In the genomic region with DNA sequence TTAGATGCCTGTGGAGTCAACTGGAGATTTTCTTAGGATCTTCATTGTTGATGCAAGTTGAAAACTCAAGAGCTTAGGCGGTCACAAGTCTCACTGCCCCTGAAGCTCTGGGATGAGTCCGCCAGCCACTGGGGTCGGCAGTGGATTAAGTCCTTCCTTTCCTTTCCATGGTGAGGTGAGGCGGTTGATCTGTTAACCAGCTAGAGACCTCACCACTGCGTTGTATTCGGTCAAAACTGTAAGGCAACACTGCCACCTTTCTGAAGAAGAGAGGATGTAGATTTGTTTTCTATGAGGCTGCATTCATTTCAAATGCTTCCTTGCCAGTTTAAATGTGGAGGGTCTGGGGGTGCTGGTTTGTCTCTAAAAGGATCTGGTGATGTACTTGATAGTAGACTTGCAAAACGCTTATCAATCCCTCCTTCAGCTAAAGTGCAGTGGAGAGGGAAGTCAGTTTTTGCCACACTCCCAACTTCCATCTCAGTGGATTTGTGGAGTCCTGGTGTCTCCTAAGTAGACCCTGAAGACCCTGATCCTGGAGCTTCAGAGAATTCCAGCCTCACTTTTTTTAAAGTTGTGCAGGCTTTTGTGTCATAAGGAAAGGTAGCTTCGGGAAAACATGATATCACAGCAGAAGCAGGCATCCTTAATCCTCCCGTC, we compare ENCODE assay signal across 8 cellular contexts. TPM values are rescaled to one million over a fixed set of nuclear protein-coding genes. Genes with fewer than 3 reads are reported as not detected.
DNase-seq lines count a peak whose midpoint lies in the region; ATAC-seq and TF ChIP-seq lines count a peak whose summit lies in the region.

No MANE protein-coding gene starts in this region.

- peaks cover 11% of the 10 kb centered on the region for H3K4me1 Mint-ChIP-seq in activated B cell treated with CpG ODN at 0.5 μM for 24 hours
- H3K4me1 Mint-ChIP-seq in effector memory CD8-positive, alpha-beta T cell (ENCODE audit: low read depth in 2 of 2): no peaks in the 10 kb centered on the region

- ATAC-seq in activated B cell treated with CpG ODN at 0.5 μM for 24 hours (ENCODE audit: low read depth) (peak; percentile 57), HG02970 (IDR thresholded peaks at IDR 0.05; ENCODE audit: low FRiP score, unreplicated experiment) (no peak), HG03432 (IDR thresholded peaks at IDR 0.05; ENCODE audit: unreplicated experiment) (no peak)
- no peak for ATAC-seq in effector memory CD8-positive, alpha-beta T cell (replicated peaks)

- no peaks in the 10 kb centered on the region for H3K36me3 ChIP-seq in stomach smooth muscle (ENCODE audit: control insufficient read depth in 2 of 2, insufficient read depth in 2 of 2, low read length in 2 of 2)

- H3K9me3 Mint-ChIP-seq in activated B cell treated with CpG ODN at 0.5 μM for 24 hours: no peaks in the 10 kb centered on the region
- H3K9me3 Mint-ChIP-seq in effector memory CD8-positive, alpha-beta T cell: no peaks in the 10 kb centered on the region

- peaks cover 48% of the 10 kb centered on the region for H3K27me3 Mint-ChIP-seq in activated B cell treated with CpG ODN at 0.5 μM for 24 hours
- peaks cover 34 to 65% of the 10 kb centered on the region in 2 donors for H3K27me3 Mint-ChIP-seq in effector memory CD8-positive, alpha-beta T cell

- peak overlapping the region; percentile 91 for H3K27ac ChIP-seq in stomach smooth muscle (ENCODE audit: low read length)

- POLR2A ChIA-PET in AG04449 (lab: Yijun Ruan, JAX): interaction anchor here (1.1 kb wide), 1 partner anchor 204 kb away, joined by 3 read pairs; no protein-coding TSS in a partner anchor
- POLR2A ChIA-PET in activated B cell treated with CpG ODN at 0.5 μM for 24 hours (lab: Charles Lee): interaction anchor here (0.9 to 1.7 kb wide), 3 partner anchors 235 to 238 kb away, joined by 3 to 7 read pairs (median 4); no protein-coding TSS in a partner anchor

- no peaks in the 10 kb centered on the region for H3K36me3 Mint-ChIP-seq in activated B cell treated with CpG ODN at 0.5 μM for 24 hours (ENCODE audit: low read depth)
- H3K36me3 Mint-ChIP-seq in effector memory CD8-positive, alpha-beta T cell (ENCODE audit: insufficient read depth): no peaks in the 10 kb centered on the region

- peaks cover 25% of the 10 kb centered on the region for H3K4me1 ChIP-seq in stomach smooth muscle (ENCODE audit: control insufficient read depth, insufficient read depth, low read length)

- H3K27ac Mint-ChIP-seq in activated B cell treated with CpG ODN at 0.5 μM for 24 hours: peak overlapping the region; percentile 27
- H3K27ac Mint-ChIP-seq in effector memory CD8-positive, alpha-beta T cell: no peak overlapping the region

- intact Hi-C loops in activated B cell treated with CpG ODN at 0.5 μM for 24 hours (cut with micrococcal nuclease): loop anchor here (1.0 to 10.0 kb wide), 7 partner anchors 121 to 1793 kb away; no protein-coding TSS in a partner anchor

- CTCF ChIA-PET in AG04449 (lab: Yijun Ruan, JAX): interaction anchor here (0.5 to 5.1 kb wide), 70 partner anchors 9 to 1791 kb away, joined by 3 to 211 read pairs (median 4); a partner anchor contains a TSS
- CTCF ChIA-PET in activated B cell treated with CpG ODN at 0.5 μM for 24 hours (lab: Charles Lee): interaction anchor here (0.9 to 4.1 kb wide), 12 partner anchors 73 to 486 kb away, joined by 3 to 69 read pairs (median 4); no protein-coding TSS in a partner anchor

- no peaks in the 10 kb centered on the region for H3K9me3 ChIP-seq in stomach smooth muscle (ENCODE audit: control insufficient read depth in 2 of 2, low read length in 2 of 2)

- no peaks in the 10 kb centered on the region for H3K27me3 ChIP-seq in stomach smooth muscle (ENCODE audit: control insufficient read depth in 1 of 2, insufficient read depth in 2 of 2, low read length in 2 of 2)

- TF ChIP-seq CTCF in AG04449 (IDR thresholded peaks at IDR 0.05; ENCODE audit: insufficient read depth, low read length, missing control alignments) (peak; percentile 55), activated B cell treated with CpG ODN at 0.5 μM for 24 hours (IDR thresholded peaks at IDR 0.05) (no peak)

- peak overlapping the region; percentile 77 to 90 for H3K9ac ChIP-seq in stomach smooth muscle (ENCODE audit: low read length in 2 of 2)

- peak; percentile 45 for DNase-seq in AG04449 (ENCODE audit: low read depth, low spot score)
- DNase-seq in HCEC 1CT: peak; percentile 52
- peak; percentile 15 for DNase-seq in activated B cell treated with CpG ODN at 0.5 μM for 24 hours
- DNase-seq in iPS DF 4.7 (ENCODE audit: extremely low read depth, low spot score): peak; percentile 56
- no peak for DNase-seq in effector memory CD8-positive, alpha-beta T cell

- H3K4me3 Mint-ChIP-seq in activated B cell treated with CpG ODN at 0.5 μM for 24 hours: peak overlapping the region; percentile 62
- no peak overlapping the region for H3K4me3 Mint-ChIP-seq in effector memory CD8-positive, alpha-beta T cell

- H3K4me3 ChIP-seq in AG04449 (ENCODE audit: low read depth, low read length): peak overlapping the region; percentile 73
- peak overlapping the region; percentile 91 to 95 for H3K4me3 ChIP-seq in stomach smooth muscle (ENCODE audit: low read length in 2 of 2)

RNA-seq across cellular contexts. Expression of a gene that starts 1.7 kb away (rescaled TPM):
- 8.0 and 8.7 TPM in 2 replicates for total RNA-seq in activated B cell treated with CpG ODN at 0.5 μM for 24 hours

Comparison
In these comparisons a context has a peak if more than half of its experiments do, and no peak if none do; other contexts are left out.
1. DNase-seq: peak in AG04449 (single experiment), HCEC 1CT (single experiment), activated B cell treated with CpG ODN at 0.5 μM for 24 hours (single experiment) and iPS DF 4.7 (single experiment); none in effector memory CD8-positive, alpha-beta T cell (0 of 3).